8 cellular contexts compared by ENCODE assay signal in the genomic region with DNA sequence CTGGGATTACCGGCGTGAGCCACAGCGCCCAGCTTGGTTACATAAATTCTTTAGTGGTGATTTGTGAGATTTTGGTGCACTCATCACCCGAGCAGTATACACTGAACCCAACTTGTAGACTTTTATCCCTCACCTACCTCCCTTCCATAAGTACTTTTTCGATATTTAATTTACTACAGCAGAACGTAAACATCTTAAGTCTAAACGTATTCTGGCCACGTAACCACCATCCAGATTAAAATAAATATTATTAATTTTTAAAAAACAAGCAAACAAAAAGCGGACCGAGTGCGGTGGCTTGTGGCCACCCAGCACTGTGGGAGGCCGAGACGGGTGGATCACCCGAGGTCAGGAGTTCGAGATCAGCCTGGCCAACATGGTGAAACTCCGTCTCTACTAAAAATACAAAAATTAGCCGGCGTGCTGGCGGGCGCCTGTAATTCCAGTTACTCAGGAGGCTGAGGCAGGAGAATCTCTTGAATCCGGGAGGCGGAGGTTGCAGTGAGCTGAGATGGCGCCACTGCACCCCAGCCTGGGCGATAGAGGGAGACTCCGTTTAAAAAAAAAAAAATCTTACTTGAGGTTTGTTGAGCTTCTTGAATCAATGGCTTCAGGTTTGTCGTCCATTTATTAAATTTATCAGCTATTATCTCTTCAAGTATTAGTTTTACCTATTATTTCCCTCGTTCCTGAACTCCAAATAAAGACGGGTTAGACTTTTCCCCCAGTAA. TPM values are rescaled to one million over a fixed set of nuclear protein-coding genes. Genes with fewer than 3 reads are reported as not detected.
DNase-seq lines count a peak whose midpoint lies in the region; ATAC-seq, FAIRE-seq and TF ChIP-seq lines count a peak whose summit lies in the region.
"Not testable (repeated sequence)": the region's sequence is repeated elsewhere in the genome, so short reads cannot be mapped to it uniquely, and the experiment has no call there.

No MANE protein-coding gene starts in this region.

- H3K36me3 ChIP-seq in bronchial epithelial cell (ENCODE audit: control insufficient read depth, insufficient read depth, low read length) (peaks cover 15% of the 10 kb centered on the region), keratinocyte (ENCODE audit: control insufficient read depth in 2 of 2, extremely low read depth in 1 of 2, insufficient read depth in 2 of 2, low read length in 2 of 2) (peaks cover 10 to 32% of the 10 kb centered on the region in 2 experiments)

- H3K4me2 ChIP-seq in keratinocyte (ENCODE audit: control insufficient read depth, extremely low read depth, insufficient read depth, low read depth, low read length) = peak overlapping the region; percentile 90

- H3K4me3 ChIP-seq in bronchial epithelial cell (ENCODE audit: low read depth, low read length) (peak overlapping the region; percentile 46), keratinocyte (ENCODE audit: control insufficient read depth in 2 of 3, extremely low read depth in 1 of 3, insufficient read depth in 2 of 3, low read depth in 1 of 3, low read length in 3 of 3) (peak overlapping the region; percentile 31 to 71 (median 60)), skeletal muscle cell (ENCODE audit: low read depth, low read length) (peak overlapping the region; percentile 52)

- peak overlapping the region; percentile 78 for H2AFZ ChIP-seq in keratinocyte (ENCODE audit: control insufficient read depth, low read length)

- peaks cover 10% of the 10 kb centered on the region for H3K4me1 ChIP-seq in keratinocyte (ENCODE audit: control insufficient read depth, extremely low read depth, insufficient read depth, low read length)

- H4K20me1 ChIP-seq in keratinocyte (ENCODE audit: control insufficient read depth, extremely low read depth, insufficient read depth, low read length) = not testable (repeated sequence)

- dilution Hi-C loops in keratinocyte (cut with MboI; ENCODE audit: extremely low pct_ligation_motif_present, low sequenced_read_pairs) = not testable (repeated sequence)

- H3K27me3 ChIP-seq in bronchial epithelial cell (ENCODE audit: control insufficient read depth, insufficient read depth, low read length); keratinocyte (ENCODE audit: control insufficient read depth, extremely low read depth, insufficient read depth, low read length): not testable (repeated sequence)

- H3K27ac ChIP-seq in keratinocyte (ENCODE audit: control insufficient read depth, insufficient read depth, low read length) = peak overlapping the region; percentile 81

- H3K9ac ChIP-seq in keratinocyte (ENCODE audit: control insufficient read depth, extremely low read depth, insufficient read depth, low read length) = peak overlapping the region; percentile 66

- peak; percentile 73 for DNase-seq in NCI-H748 (lab: John Stamatoyannopoulos, UW; ENCODE audit: unreplicated experiment)
- DNase-seq in bronchial epithelial cell (ENCODE audit: low read depth); keratinocyte (ENCODE audit: low read depth, low spot score); skeletal muscle cell (ENCODE audit: low read depth): not testable (repeated sequence)

- TF ChIP-seq CTCF in bronchial epithelial cell (IDR thresholded peaks at IDR 0.05; ENCODE audit: insufficient read depth, low read length, severe bottlenecking); keratinocyte (optimal IDR thresholded peaks at IDR 0.05 in 1 of 3, IDR thresholded peaks at IDR 0.05 in 1 of 3, conservative IDR thresholded peaks at IDR 0.05 in 1 of 3; ENCODE audit: extremely low read depth in 1 of 3, insufficient read depth in 2 of 3, low read length in 3 of 3): not testable (repeated sequence)

- not testable (repeated sequence) for H3K9me1 ChIP-seq in keratinocyte (ENCODE audit: control insufficient read depth, extremely low read depth, insufficient read depth, low read length)

- peaks cover 34% of the 10 kb centered on the region for H3K79me2 ChIP-seq in keratinocyte (ENCODE audit: control insufficient read depth, insufficient read depth, low read length)

- H3K9me3 ChIP-seq in keratinocyte (ENCODE audit: control insufficient read depth, low read depth, low read length) = not testable (repeated sequence)

- ATAC-seq in GM18909 (IDR thresholded peaks at IDR 0.05; ENCODE audit: poor library complexity, unreplicated experiment) = peak; percentile 9
- peak; percentile 15 for ATAC-seq in HG03342 (IDR thresholded peaks at IDR 0.05; ENCODE audit: unreplicated experiment)
- ATAC-seq in activated CD4-positive, CD25-positive, alpha-beta regulatory T cell treated with anti-CD3 and anti-CD28 coated beads, Interleukin-2, amount 50 U/mL, for 24 hours = peak; percentile 17 to 18

- peak; percentile 27 for FAIRE-seq in A204.1 (lab: Jason Lieb, UNC)
- FAIRE-seq in bronchial epithelial cell (lab: Jason Lieb, UNC); keratinocyte (lab: Jason Lieb, UNC): not testable (repeated sequence)

RNA-seq across cellular contexts. Expression of a gene that starts 1.0 kb away (rescaled TPM):
- total RNA-seq in bronchial epithelial cell = 78.9 and 114 TPM in 2 replicates
- 185 to 256 TPM (median 232 TPM) in 3 replicates for polyA plus RNA-seq in keratinocyte
- 32.8 TPM for polyA plus RNA-seq in keratinocyte (2011; ENCODE audit: low read depth)
- 153 and 238 TPM in 2 replicates for polyA plus RNA-seq in keratinocyte (2011; cell fraction: cytosol; rRNA removed)
- polyA plus RNA-seq in keratinocyte (2011; cell fraction: nucleus; rRNA removed) = 130 and 150 TPM in 2 replicates
- 118 and 148 TPM in 2 replicates for polyA plus RNA-seq in keratinocyte (2012; ENCODE audit: low replicate concordance)
- polyA minus RNA-seq in keratinocyte = 137 to 170 TPM (median 153 TPM) in 3 replicates
- 96.1 TPM for polyA minus RNA-seq in keratinocyte (2011; cell fraction: cytosol; rRNA and poly(A)+ RNA removed)
- 41.5 and 67.6 TPM in 2 replicates for polyA minus RNA-seq in keratinocyte (2011; cell fraction: nucleus; rRNA and poly(A)+ RNA removed)

RNA-seq across cellular contexts. Expression of a gene that starts 6.7 kb away (rescaled TPM):
- under 0.01 TPM in 1 of 2 replicates, not detected in the other for total RNA-seq in bronchial epithelial cell
- not detected in 3 replicates for polyA plus RNA-seq in keratinocyte
- polyA plus RNA-seq in keratinocyte (2011; ENCODE audit: low read depth) = not detected
- polyA plus RNA-seq in keratinocyte (2011; cell fraction: cytosol; rRNA removed) = not detected in 2 replicates
- 0.03 TPM in 1 of 2 replicates, not detected in the other for polyA plus RNA-seq in keratinocyte (2011; cell fraction: nucleus; rRNA removed)
- not detected in 2 replicates for polyA plus RNA-seq in keratinocyte (2012; ENCODE audit: low replicate concordance)
- not detected in 3 replicates for polyA minus RNA-seq in keratinocyte
- 0.96 TPM for polyA minus RNA-seq in keratinocyte (2011; cell fraction: cytosol; rRNA and poly(A)+ RNA removed)
- polyA minus RNA-seq in keratinocyte (2011; cell fraction: nucleus; rRNA and poly(A)+ RNA removed) = 0.23 and 0.32 TPM in 2 replicates

RNA-seq across cellular contexts. Expression of a gene that starts 13.3 kb away (rescaled TPM):
- total RNA-seq in bronchial epithelial cell = 59.5 and 61.4 TPM in 2 replicates
- 48.6 to 52.1 TPM (median 49.4 TPM) in 3 replicates for polyA plus RNA-seq in keratinocyte
- polyA plus RNA-seq in keratinocyte (2011; ENCODE audit: low read depth) = 6.2 TPM
- 37.4 and 45.9 TPM in 2 replicates for polyA plus RNA-seq in keratinocyte (2011; cell fraction: cytosol; rRNA removed)
- 18.8 and 19.4 TPM in 2 replicates for polyA plus RNA-seq in keratinocyte (2011; cell fraction: nucleus; rRNA removed)
- 24.0 and 38.9 TPM in 2 replicates for polyA plus RNA-seq in keratinocyte (2012; ENCODE audit: low replicate concordance)
- 12.9 to 20.0 TPM (median 16.7 TPM) in 3 replicates for polyA minus RNA-seq in keratinocyte
- 22.8 TPM for polyA minus RNA-seq in keratinocyte (2011; cell fraction: cytosol; rRNA and poly(A)+ RNA removed)
- polyA minus RNA-seq in keratinocyte (2011; cell fraction: nucleus; rRNA and poly(A)+ RNA removed) = 4.2 and 6.4 TPM in 2 replicates

RNA-seq across cellular contexts. Expression of a gene that starts 37.9 kb away (rescaled TPM):
- 51.9 and 61.2 TPM in 2 replicates for total RNA-seq in bronchial epithelial cell
- 46.7 to 68.6 TPM (median 56.0 TPM) in 3 replicates for polyA plus RNA-seq in keratinocyte
- polyA plus RNA-seq in keratinocyte (2011; ENCODE audit: low read depth) = 23.4 TPM
- 32.9 and 40.8 TPM in 2 replicates for polyA plus RNA-seq in keratinocyte (2011; cell fraction: cytosol; rRNA removed)
- 66.9 and 80.9 TPM in 2 replicates for polyA plus RNA-seq in keratinocyte (2011; cell fraction: nucleus; rRNA removed)
- 52.9 and 54.0 TPM in 2 replicates for polyA plus RNA-seq in keratinocyte (2012; ENCODE audit: low replicate concordance)
- polyA minus RNA-seq in keratinocyte = 12.4 to 35.9 TPM (median 23.4 TPM) in 3 replicates
- polyA minus RNA-seq in keratinocyte (2011; cell fraction: cytosol; rRNA and poly(A)+ RNA removed) = 35.3 TPM
- 22.9 and 31.6 TPM in 2 replicates for polyA minus RNA-seq in keratinocyte (2011; cell fraction: nucleus; rRNA and poly(A)+ RNA removed)

RNA-seq across cellular contexts. Expression of a gene that starts 43.6 kb away (rescaled TPM):
- total RNA-seq in bronchial epithelial cell = not detected in 2 replicates
- polyA plus RNA-seq in keratinocyte = 0.12 to 0.15 TPM in 2 of 3 replicates, not detected in the other
- 1.3 TPM for polyA plus RNA-seq in keratinocyte (2011; ENCODE audit: low read depth)
- 0.27 TPM in 1 of 2 replicates, not detected in the other for polyA plus RNA-seq in keratinocyte (2011; cell fraction: cytosol; rRNA removed)
- not detected in 2 replicates for polyA plus RNA-seq in keratinocyte (2011; cell fraction: nucleus; rRNA removed)
- polyA plus RNA-seq in keratinocyte (2012; ENCODE audit: low replicate concordance) = 1.1 and 1.4 TPM in 2 replicates
- not detected in 3 replicates for polyA minus RNA-seq in keratinocyte
- polyA minus RNA-seq in keratinocyte (2011; cell fraction: cytosol; rRNA and poly(A)+ RNA removed) = not detected
- polyA minus RNA-seq in keratinocyte (2011; cell fraction: nucleus; rRNA and poly(A)+ RNA removed) = not detected in 2 replicates
